31 cellular contexts compared by ENCODE assay signal in the genomic region with DNA sequence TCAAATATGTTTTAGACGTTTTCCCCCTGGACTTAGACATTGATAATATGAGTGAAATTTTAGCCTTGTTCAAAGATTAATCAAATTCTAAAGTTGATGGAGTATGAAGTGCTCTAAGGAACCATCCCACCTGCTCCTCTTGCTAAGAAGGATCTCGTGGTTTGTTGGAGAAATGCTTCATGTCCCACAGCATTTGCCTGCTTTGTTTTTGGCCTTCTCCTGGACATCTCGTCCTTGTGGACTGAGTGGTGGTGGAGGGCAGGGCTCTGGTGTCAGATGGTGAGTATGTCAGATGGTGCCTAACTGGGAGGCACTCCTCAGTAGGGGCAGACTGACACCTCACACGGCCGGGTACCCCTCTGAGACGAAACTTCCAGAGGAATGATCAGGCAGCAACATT. TPM values are rescaled to one million over a fixed set of nuclear protein-coding genes. Genes with fewer than 3 reads are reported as not detected.
"Had no signal": no experiment of that assay in that cellular context is flagged by ENCODE, and none has a peak within 500 bp of the region (broad histone marks: within the 10 kb centered on the region; RNA-seq: fewer than 3 reads in every experiment).

No MANE protein-coding gene starts in this region.

- H3K36me3 ChIP-seq: neutrophil, ovary, right lobe of liver, sigmoid colon, spleen, suprapubic skin, tibial artery, transverse colon, upper lobe of right lung, uterus had no signal

- H2AFZ ChIP-seq: parathyroid adenoma had no signal

- H3K4me3 ChIP-seq: ovary, psoas muscle, right lobe of liver, sigmoid colon, skin epidermis, smooth muscle cell, spleen, suprapubic skin, testis, tibial artery, transverse colon, upper lobe of right lung, uterus had no signal

- H3K27me3 ChIP-seq: neutrophil, ovary, right lobe of liver, sigmoid colon, spleen, suprapubic skin, testis, tibial artery, transverse colon, upper lobe of right lung, uterus had no signal

- H3K27ac ChIP-seq: neutrophil, ovary, parathyroid adenoma, psoas muscle, right lobe of liver, sigmoid colon, skin epidermis, spleen, suprapubic skin, testis, tibial artery, transverse colon, upper lobe of right lung, uterus had no signal

- H3K4me1 ChIP-seq: parathyroid adenoma, psoas muscle, right lobe of liver, sigmoid colon, spleen, suprapubic skin, testis, tibial artery, transverse colon, upper lobe of right lung, uterus had no signal

- DNase-seq: naive thymus-derived CD8-positive, alpha-beta T cell; nephron progenitor cell; nucleus accumbens; ovary; posterior cingulate gyrus; psoas muscle; right cardiac atrium; right lobe of liver; sigmoid colon; spleen; stimulated activated CD4-positive, alpha-beta T cell treated with anti-CD3 and anti-CD28 coated beads, Interleukin-12 subunit alpha, Interleukin-12 subunit beta, amount 100 ng/mL, for 4 hours; stimulated activated CD4-positive, alpha-beta T cell treated with anti-CD3 and anti-CD28 coated beads, Interleukin-1b, Interleukin-23, amount 100 ng/mL, for 48 hours; stimulated activated CD4-positive, alpha-beta T cell treated with anti-CD3 and anti-CD28 coated beads, Interleukin-4, amount 100 ng/mL, for 1 hour; stimulated activated CD4-positive, alpha-beta T cell treated with anti-CD3 and anti-CD28 coated beads, Interleukin-4, amount 100 ng/mL, for 4 hours; stimulated activated CD8-positive, alpha-beta memory T cell treated with anti-CD3 and anti-CD28 coated beads, Interleukin-4, amount 100 ng/mL, for 48 hours; stimulated activated naive CD4-positive, alpha-beta T cell; stimulated activated naive CD8-positive, alpha-beta T cell treated with anti-CD3 and anti-CD28 coated beads, Interleukin-15, amount 100 ng/mL, for 72 hours; stimulated activated naive CD8-positive, alpha-beta T cell treated with anti-CD3 and anti-CD28 coated beads, Interleukin-15, Interleukin-2, amounts not matched to agents 100 U/mL and 50 U/mL, for 24 hours; substantia nigra; testis; tibial artery; transverse colon; upper lobe of right lung; uterus had no signal

- ATAC-seq: naive thymus-derived CD8-positive, alpha-beta T cell; natural killer cell treated with Interleukin-12 subunit alpha and Interleukin-12 subunit beta and Interleukin-15 and Interleukin-18, amount 100 ng/mL, for 72 hours; psoas muscle; right cardiac atrium; right lobe of liver; stimulated activated memory B cell treated with anti-CD40 and anti-IgM and Interleukin-4, amounts not matched to agents 10 μg/mL and 1 μg/mL and 100 μg/mL, for 72 hours; stimulated activated naive CD8-positive, alpha-beta T cell treated with anti-CD3 and anti-CD28 coated beads, Interleukin-15, amount 100 ng/mL, for 72 hours; stimulated activated naive CD8-positive, alpha-beta T cell treated with anti-CD3 and anti-CD28 coated beads, Interleukin-15, Interleukin-2, amounts not matched to agents 100 U/mL and 50 U/mL, for 24 hours; upper lobe of right lung had no signal

- H3K9ac ChIP-seq: parathyroid adenoma had no signal

- H3K4me2 ChIP-seq: smooth muscle cell had no signal

- H3K9me3 ChIP-seq: neutrophil, ovary, psoas muscle, right lobe of liver, sigmoid colon, suprapubic skin, testis, tibial artery, transverse colon, upper lobe of right lung, uterus had no signal

- H3K79me2 ChIP-seq: parathyroid adenoma had no signal

RNA-seq across cellular contexts. Expression of a gene that starts 39.7 kb away (rescaled TPM):
- total RNA-seq: naive thymus-derived CD8-positive, alpha-beta T cell; natural killer cell treated with Interleukin-12 subunit alpha and Interleukin-12 subunit beta and Interleukin-15 and Interleukin-18, amount 100 ng/mL, for 72 hours had no signal
- polyA plus RNA-seq: naive thymus-derived CD8-positive, alpha-beta T cell had no signal
